ENCODE assay signal across 22 cellular contexts in the genomic region with DNA sequence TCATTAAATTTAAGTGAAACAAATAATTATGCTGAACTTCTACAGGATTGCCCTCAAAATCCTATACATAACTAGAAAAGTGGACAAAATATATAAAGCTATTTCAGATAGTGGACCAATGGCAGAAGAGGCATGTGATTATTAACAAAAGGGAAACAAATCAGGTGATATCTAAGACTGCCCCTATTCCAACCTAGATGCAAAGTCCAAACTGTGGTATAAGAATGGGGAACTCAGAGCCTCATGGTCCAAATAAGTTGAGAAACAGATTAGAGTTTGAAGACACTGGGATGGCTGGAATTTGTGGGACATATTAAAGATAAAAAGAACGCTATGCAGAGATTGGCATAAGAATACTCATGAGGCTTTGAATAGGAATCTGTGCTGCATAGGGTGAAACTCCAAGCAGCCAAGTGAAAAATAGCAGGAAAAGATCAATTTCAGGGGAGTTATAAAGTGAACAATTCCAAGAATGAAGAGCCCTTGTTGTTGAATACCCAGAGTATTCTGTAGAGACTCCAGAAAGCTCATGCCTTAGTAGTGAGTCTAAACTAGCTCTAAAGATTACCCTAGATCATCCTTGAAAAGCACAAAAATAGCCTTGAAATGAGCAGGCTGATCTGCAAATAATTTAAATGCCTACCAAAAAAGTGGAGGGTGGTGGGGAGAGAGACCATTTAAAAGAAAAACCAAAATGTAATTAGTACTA.
A peak's percentile ranks its signal among the peaks of the same experiment; 100 is the strongest.
DNase-seq lines count a peak whose midpoint lies in the region; ATAC-seq and TF ChIP-seq lines count a peak whose summit lies in the region.
"Had no signal": no experiment of that assay in that cellular context is flagged by ENCODE, and none has a peak within 500 bp of the region (broad histone marks: within the 10 kb centered on the region; RNA-seq: fewer than 3 reads in every experiment).

No MANE protein-coding gene starts in this region.

- no peak overlapping the region for H3K27ac ChIP-seq in breast epithelium
- H3K27ac ChIP-seq in mesendoderm (ENCODE audit: low read depth, low read length), result no peak overlapping the region
- no peak overlapping the region for H3K27ac ChIP-seq in hepatocyte
- H3K27ac ChIP-seq: epithelial cell of prostate, lower lobe of right lung, RWPE1 had no signal

- no peaks in the 10 kb centered on the region for H4K20me1 ChIP-seq in hepatocyte (ENCODE audit: insufficient read depth, poor library complexity, severe bottlenecking)

- no peak for DNase-seq in MCF 10A (ENCODE audit: unreplicated experiment)
- DNase-seq in breast epithelium (ENCODE audit: low spot score in 2 of 2), result no peak
- no peak for DNase-seq in central memory CD8-positive, alpha-beta T cell (ENCODE audit: low spot score in 2 of 2)
- DNase-seq in mesendoderm, result peak; percentile 29
- no peak for DNase-seq in hepatocyte (ENCODE audit: low spot score)
- no peak for DNase-seq in NOMO-1 treated with dmso at 0.1 percent for 144 hours (lab: John Stamatoyannopoulos, UW; ENCODE audit: unreplicated experiment)
- DNase-seq in stimulated activated CD4-positive, alpha-beta T cell treated with anti-CD3 and anti-CD28 coated beads, Interleukin-12 subunit alpha, Interleukin-12 subunit beta, amount 100 ng/mL, for 4 hours, result no peak
- DNase-seq: 8988T; activated CD4-positive, alpha-beta T cell treated with anti-CD3 and anti-CD28 coated beads for 4 hours; activated effector memory CD4-positive, alpha-beta T cell treated with Interleukin-2 at 50 U/mL for 16 hours; cortex of kidney; lower lobe of right lung; naive thymus-derived CD4-positive, alpha-beta T cell; NCI-H187 treated with DMSO at 0.1 percent for 48 hours; stimulated activated CD4-positive, alpha-beta T cell treated with anti-CD3 and anti-CD28 coated beads, Interleukin-15, amount 100 ng/mL, for 24 hours had no signal

- no peak overlapping the region for H3K4ac ChIP-seq in mesendoderm (ENCODE audit: low read depth, low read length)

- H3K18ac ChIP-seq in mesendoderm (ENCODE audit: low read length), result no peak overlapping the region

- no peak overlapping the region for H3K56ac ChIP-seq in mesendoderm (ENCODE audit: low read length)

- H2AFZ ChIP-seq in hepatocyte, result no peak overlapping the region

- no peak overlapping the region for H3K9ac ChIP-seq in mesendoderm (ENCODE audit: low read length)

- no peaks in the 10 kb centered on the region for H3K27me3 Mint-ChIP-seq in MCF 10A (ENCODE audit: insufficient read depth, unreplicated experiment)
- H3K27me3 Mint-ChIP-seq in central memory CD8-positive, alpha-beta T cell, result no peaks in the 10 kb centered on the region
- H3K27me3 Mint-ChIP-seq: IgD-negative memory B cell; naive thymus-derived CD4-positive, alpha-beta T cell; progenitor cell of endocrine pancreas; stimulated activated memory B cell treated with anti-CD40 and anti-IgM and Interleukin-4, amounts not matched to agents 10 μg/mL and 1 μg/mL and 100 μg/mL, for 72 hours had no signal

- no peaks in the 10 kb centered on the region for H3K36me3 ChIP-seq in breast epithelium
- H3K36me3 ChIP-seq in mesendoderm (ENCODE audit: control insufficient read depth, insufficient read depth, low read length), result no peaks in the 10 kb centered on the region
- H3K36me3 ChIP-seq in hepatocyte (replicated peaks; ENCODE audit: insufficient read depth, low read depth), result no peaks in the 10 kb centered on the region
- H3K36me3 ChIP-seq: lower lobe of right lung had no signal

- H4K5ac ChIP-seq in mesendoderm (ENCODE audit: low read length), result no peak overlapping the region

- no TSS peak for BruUV-seq in MCF 10A (replicated peaks; lab: Mats Ljungman, UMichigan)

- no peaks in the 10 kb centered on the region for H3K79me1 ChIP-seq in mesendoderm (ENCODE audit: low read length)

- no peaks in the 10 kb centered on the region for H3K9me3 ChIP-seq in breast epithelium
- H3K9me3 ChIP-seq in hepatocyte (ENCODE audit: low read depth), result no peaks in the 10 kb centered on the region
- H3K9me3 ChIP-seq: lower lobe of right lung had no signal

- H4K8ac ChIP-seq in mesendoderm (ENCODE audit: low read depth, low read length), result no peak overlapping the region

- ATAC-seq in central memory CD8-positive, alpha-beta T cell (replicated peaks; ENCODE audit: extremely low read depth, poor library complexity, severe bottlenecking), result no peak
- ATAC-seq in HG03039 (IDR thresholded peaks at IDR 0.05; ENCODE audit: unreplicated experiment), result no peak
- ATAC-seq: lower lobe of right lung; naive thymus-derived CD4-positive, alpha-beta T cell; stimulated activated memory B cell treated with anti-CD40 and anti-IgM and Interleukin-4, amounts not matched to agents 10 μg/mL and 1 μg/mL and 100 μg/mL, for 72 hours had no signal

- CTCF ChIA-PET in MCF 10A (lab: Yijun Ruan, JAX), result interaction anchor here (0.7 to 0.9 kb wide), 3 partner anchors 16 to 272 kb away, joined by 3 to 5 read pairs (median 4); no protein-coding TSS in a partner anchor

- H3K9me3 Mint-ChIP-seq in MCF 10A (ENCODE audit: unreplicated experiment), result peaks cover 8% of the 10 kb centered on the region
- H3K9me3 Mint-ChIP-seq in central memory CD8-positive, alpha-beta T cell, result no peaks in the 10 kb centered on the region
- H3K9me3 Mint-ChIP-seq: stimulated activated memory B cell treated with anti-CD40 and anti-IgM and Interleukin-4, amounts not matched to agents 10 μg/mL and 1 μg/mL and 100 μg/mL, for 72 hours had no signal

- H3K4me3 Mint-ChIP-seq in MCF 10A (ENCODE audit: unreplicated experiment), result no peak overlapping the region
- no peak overlapping the region for H3K4me3 Mint-ChIP-seq in central memory CD8-positive, alpha-beta T cell
- H3K4me3 Mint-ChIP-seq: CD14-positive monocyte; IgD-negative memory B cell; naive thymus-derived CD4-positive, alpha-beta T cell; stimulated activated memory B cell treated with anti-CD40 and anti-IgM and Interleukin-4, amounts not matched to agents 10 μg/mL and 1 μg/mL and 100 μg/mL, for 72 hours had no signal

- H3K4me2 ChIP-seq in mesendoderm (ENCODE audit: low read length), result no peak overlapping the region
- no peak overlapping the region for H3K4me2 ChIP-seq in hepatocyte

- H3K4me1 Mint-ChIP-seq in MCF 10A (ENCODE audit: insufficient read depth, unreplicated experiment), result peaks cover 5% of the 10 kb centered on the region
- H3K4me1 Mint-ChIP-seq in central memory CD8-positive, alpha-beta T cell, result no peaks in the 10 kb centered on the region
- H3K4me1 Mint-ChIP-seq: CD14-positive monocyte had no signal

- no CpG with 5 or more reads among the region's 1 CpG for WGBS in mesendoderm (ENCODE audit: extremely low coverage, insufficient coverage, low lambda C conversion rate)
- 76% methylated on average over 1 of the region's 1 CpG for WGBS in hepatocyte (ENCODE audit: low lambda C conversion rate, missing lambda C conversion rate)

- H3K27ac Mint-ChIP-seq in MCF 10A (ENCODE audit: low read depth, unreplicated experiment), result peak overlapping the region; percentile 26
- H3K27ac Mint-ChIP-seq in central memory CD8-positive, alpha-beta T cell (ENCODE audit: low read depth), result peak overlapping the region; percentile 35
- H3K27ac Mint-ChIP-seq: CD14-positive monocyte; IgD-negative memory B cell; naive thymus-derived CD4-positive, alpha-beta T cell; progenitor cell of endocrine pancreas; stimulated activated memory B cell treated with anti-CD40 and anti-IgM and Interleukin-4, amounts not matched to agents 10 μg/mL and 1 μg/mL and 100 μg/mL, for 72 hours had no signal

- H3K9me2 ChIP-seq in hepatocyte (replicated peaks; ENCODE audit: insufficient read depth), result no peaks in the 10 kb centered on the region

- no peak overlapping the region for H2BK120ac ChIP-seq in mesendoderm (ENCODE audit: low read depth, low read length)

- no peaks in the 10 kb centered on the region for H3K36me3 Mint-ChIP-seq in MCF 10A (ENCODE audit: insufficient read depth, unreplicated experiment)
- no peaks in the 10 kb centered on the region for H3K36me3 Mint-ChIP-seq in central memory CD8-positive, alpha-beta T cell (ENCODE audit: insufficient read depth)
- H3K36me3 Mint-ChIP-seq: CD14-positive monocyte had no signal

- H3K27me3 ChIP-seq in breast epithelium (no peaks in the 10 kb centered on the region), mesendoderm (ENCODE audit: insufficient read depth, low read length, poor library complexity) (no peaks in the 10 kb centered on the region), hepatocyte (no peaks in the 10 kb centered on the region)

- H3K79me2 ChIP-seq in mesendoderm (ENCODE audit: control insufficient read depth, insufficient read depth, low read length) (no peaks in the 10 kb centered on the region), hepatocyte (no peaks in the 10 kb centered on the region)

- TF ChIP-seq CTCF in MCF 10A (IDR thresholded peaks at IDR 0.05; ENCODE audit: unreplicated experiment) (no peak), breast epithelium (IDR thresholded peaks at IDR 0.05) (no peak), hepatocyte (IDR thresholded peaks at IDR 0.05; ENCODE audit: poor library complexity) (no peak)

- POLR2A ChIA-PET in MCF 10A (lab: Yijun Ruan, JAX), result no interaction called here

- H3K4me1 ChIP-seq in breast epithelium (no peaks in the 10 kb centered on the region), mesendoderm (ENCODE audit: control insufficient read depth, low read depth, low read length) (no peaks in the 10 kb centered on the region), hepatocyte (ENCODE audit: insufficient read depth) (no peaks in the 10 kb centered on the region)
- H3K4me1 ChIP-seq: lower lobe of right lung had no signal

- no peak overlapping the region for H2BK15ac ChIP-seq in mesendoderm (replicated peaks; ENCODE audit: low read depth)

- intact Hi-C loops in MCF 10A (cut with micrococcal nuclease), result no loop called here
- intact Hi-C loops in breast epithelium (cut with DNase I; ENCODE audit: low total_unique reads), result no loop called here

- no peak overlapping the region for H2AK5ac ChIP-seq in mesendoderm (ENCODE audit: low read length)

- no peak overlapping the region for H3K23ac ChIP-seq in mesendoderm (ENCODE audit: low read length)

- H2BK5ac ChIP-seq in mesendoderm (ENCODE audit: low read length), result no peak overlapping the region

- TF ChIP-seq POLR2A in breast epithelium (IDR thresholded peaks at IDR 0.05), result no peak

- H3K4me3 ChIP-seq in breast epithelium (no peak overlapping the region), mesendoderm (ENCODE audit: low read length) (no peak overlapping the region), hepatocyte (no peak overlapping the region)
- H3K4me3 ChIP-seq: lower lobe of right lung had no signal
